ENCODE assay signal across 25 cellular contexts in the genomic region with DNA sequence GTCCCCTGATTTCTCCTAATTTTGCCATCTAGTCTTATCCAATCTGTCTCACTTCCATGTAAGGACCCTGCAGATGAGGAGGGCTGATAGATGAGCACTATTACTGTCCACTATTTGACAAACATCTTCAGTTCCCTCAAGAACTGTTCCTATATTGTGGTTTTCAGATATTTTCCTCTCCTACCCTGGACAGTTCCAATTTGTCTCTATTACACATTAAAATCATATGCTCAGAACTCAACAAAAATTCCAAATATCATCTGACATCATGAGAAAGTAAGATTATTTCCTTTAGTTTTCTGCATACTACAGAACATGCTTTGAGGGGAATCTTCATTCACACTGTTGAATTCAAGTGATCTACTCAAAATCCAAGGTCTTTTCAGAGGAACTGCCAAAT.
"Had no signal": no experiment of that assay in that cellular context is flagged by ENCODE, and none has a peak within 500 bp of the region (broad histone marks: within the 10 kb centered on the region; RNA-seq: fewer than 3 reads in every experiment).

No MANE protein-coding gene starts in this region.

- H3K36me3 ChIP-seq: colonic mucosa, esophagus muscularis mucosa, esophagus squamous epithelium, gastrocnemius medialis, gastroesophageal sphincter, heart left ventricle, heart right ventricle had no signal

- H3K4me3 ChIP-seq: colonic mucosa, coronary artery, dorsolateral prefrontal cortex, esophagus muscularis mucosa, esophagus squamous epithelium, gastrocnemius medialis, gastroesophageal sphincter, heart left ventricle, heart right ventricle, hepatocyte had no signal

- DNase-seq: colonic mucosa; cortex of kidney; dermis blood vessel endothelial cell; dorsolateral prefrontal cortex; effector CD4-positive, alpha-beta T cell; effector CD8-positive, alpha-beta T cell; effector memory CD4-positive, alpha-beta T cell; effector memory CD8-positive, alpha-beta T cell; endodermal cell; erythroblast; esophagus squamous epithelium; foreskin fibroblast; foreskin keratinocyte; foreskin melanocyte; gastrocnemius medialis; glutamatergic neuron; head of caudate nucleus; heart left ventricle; heart right ventricle had no signal

- H3K4me1 ChIP-seq: colonic mucosa, esophagus muscularis mucosa, esophagus squamous epithelium, foreskin keratinocyte, gastrocnemius medialis, gastroesophageal sphincter had no signal

- H3K9me3 ChIP-seq: colonic mucosa, esophagus muscularis mucosa, esophagus squamous epithelium, gastrocnemius medialis, gastroesophageal sphincter, heart left ventricle, heart right ventricle had no signal

- ATAC-seq: effector memory CD8-positive, alpha-beta T cell; esophagus mucosa; foreskin keratinocyte; gastrocnemius medialis; gastroesophageal sphincter; heart left ventricle; heart right ventricle had no signal

- H3K27ac ChIP-seq: colonic mucosa, coronary artery, dorsolateral prefrontal cortex, epithelial cell of prostate, esophagus muscularis mucosa, esophagus squamous epithelium, foreskin keratinocyte, gastrocnemius medialis, gastroesophageal sphincter, heart left ventricle, heart right ventricle, hepatocyte had no signal
